In the genomic region with DNA sequence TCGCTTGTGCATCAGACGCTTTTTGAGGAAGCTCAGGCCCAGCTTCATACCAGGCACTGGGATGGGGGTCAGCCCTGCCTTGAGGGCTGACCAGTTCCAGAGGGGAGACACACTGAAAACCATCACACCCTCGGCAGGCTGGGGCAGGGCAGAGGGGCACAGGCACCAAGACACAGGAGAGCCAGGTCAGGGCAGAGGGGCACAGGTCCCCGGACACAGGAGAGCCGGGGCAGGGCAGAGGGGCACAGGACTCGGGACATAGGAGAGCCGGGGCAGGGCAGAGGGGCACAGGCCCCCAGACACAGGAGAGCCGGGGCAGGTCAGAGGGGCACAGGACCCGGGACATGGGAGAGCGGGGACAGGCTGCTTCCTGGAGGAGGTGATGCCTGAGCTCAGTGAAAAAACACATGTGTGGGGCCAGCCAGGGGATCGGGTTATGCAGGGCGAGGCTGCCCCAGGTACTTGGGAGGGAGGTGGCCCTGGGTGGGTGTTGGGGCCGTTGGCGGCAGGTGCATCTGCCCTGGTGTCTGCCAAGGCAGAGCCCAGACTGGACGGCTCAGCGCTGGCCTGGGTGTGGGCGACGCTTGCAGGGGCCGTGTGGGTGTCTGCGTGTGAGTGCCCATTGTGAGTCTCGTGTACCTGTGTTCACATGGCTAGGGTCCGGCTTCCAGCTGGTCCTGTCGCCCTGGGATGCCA, we compare ENCODE assay signal across 28 cellular contexts. TPM values are rescaled to one million over a fixed set of nuclear protein-coding genes. Genes with fewer than 3 reads are reported as not detected.
"Had no signal": no experiment of that assay in that cellular context is flagged by ENCODE, and none has a peak within 500 bp of the region (broad histone marks: within the 10 kb centered on the region; RNA-seq: fewer than 3 reads in every experiment).

No MANE protein-coding gene starts in this region.

- FAIRE-seq: small intestine had no signal

- DNase-seq: activated B cell treated with CpG ODN at 0.5 μM for 24 hours; activated CD4-positive, alpha-beta T cell treated with anti-CD3 and anti-CD28 coated beads, Interleukin-2, amount 50 U/mL, for 1 hour; activated CD8-positive, alpha-beta T cell treated with anti-CD3 and anti-CD28 coated beads for 36 hours; activated naive CD8-positive, alpha-beta T cell treated with anti-CD3 and anti-CD28 coated beads, Interleukin-2, amount 50 U/mL, for 24 hours; activated T-cell treated with anti-CD3 and anti-CD28 coated beads, Interleukin-2, amount 50 U/mL, for 4 hours; amygdala; central memory CD4-positive, alpha-beta T cell; dermis blood vessel endothelial cell; effector CD4-positive, alpha-beta T cell; foreskin keratinocyte; heart right ventricle; midbrain; naive thymus-derived CD4-positive, alpha-beta T cell; sigmoid colon; small intestine; stimulated activated CD4-positive, alpha-beta T cell treated with anti-CD3 and anti-CD28 coated beads, Interleukin-1b, Interleukin-23, amount 100 ng/mL, for 48 hours; stimulated activated CD4-positive, alpha-beta T cell treated with anti-CD3 and anti-CD28 coated beads, Interleukin-4, amount 100 ng/mL, for 4 hours; stimulated activated CD8-positive, alpha-beta memory T cell treated with anti-CD3 and anti-CD28 coated beads, Interleukin-4, amount 100 ng/mL, for 48 hours; stimulated activated naive CD8-positive, alpha-beta T cell treated with anti-CD3 and anti-CD28 coated beads, Interleukin-15, amount 100 ng/mL, for 72 hours; T-helper 2 cell had no signal

- H3K36me3 ChIP-seq: esophagus muscularis mucosa, heart right ventricle, sigmoid colon, suprapubic skin, tibial nerve had no signal

- H3K4me1 ChIP-seq: foreskin keratinocyte had no signal

- H3K4me3 ChIP-seq: esophagus muscularis mucosa, heart right ventricle, sigmoid colon, suprapubic skin, tibial nerve had no signal

- H3K27ac ChIP-seq: esophagus muscularis mucosa, foreskin keratinocyte, sigmoid colon, suprapubic skin had no signal

- H3K9me3 ChIP-seq: esophagus muscularis mucosa, heart right ventricle, sigmoid colon, suprapubic skin, tibial nerve had no signal

RNA-seq across cellular contexts. Expression of a gene that starts 30.8 kb away (rescaled TPM):
- total RNA-seq: activated B cell treated with CpG ODN at 0.5 μM for 24 hours; activated CD8-positive, alpha-beta T cell treated with anti-CD3 and anti-CD28 coated beads for 36 hours; activated T-cell treated with anti-CD3 and anti-CD28 coated beads, Interleukin-2, amount 50 U/mL, for 4 hours; activated T-helper 2 cell treated with anti-CD3 and anti-CD28 coated beads, Interferon-gamma antibody, Interleukin-2, Interleukin-4, amounts not matched to agents 10 μg/mL and 5 μg/mL and 100 μg/mL, durations not matched to agents 14 hours and 24 hours and 36 hours; dermis blood vessel endothelial cell; esophagus muscularis mucosa; foreskin keratinocyte; heart right ventricle; liver; naive thymus-derived CD4-positive, alpha-beta T cell; neural crest cell; omental fat pad; sigmoid colon; suprapubic skin had no signal
- polyA plus RNA-seq: foreskin keratinocyte; heart right ventricle; liver; naive thymus-derived CD4-positive, alpha-beta T cell; sigmoid colon; small intestine; urinary bladder had no signal

RNA-seq across cellular contexts. Expression of a gene that starts 40.5 kb away (rescaled TPM):
- total RNA-seq: activated B cell treated with CpG ODN at 0.5 μM for 24 hours; activated T-helper 2 cell treated with anti-CD3 and anti-CD28 coated beads, Interferon-gamma antibody, Interleukin-2, Interleukin-4, amounts not matched to agents 10 μg/mL and 5 μg/mL and 100 μg/mL, durations not matched to agents 14 hours and 24 hours and 36 hours; foreskin keratinocyte had no signal
- polyA plus RNA-seq: foreskin keratinocyte had no signal
